Comparison of ENCODE assay signal across 12 cellular contexts in genomic region chr2:57796527-57796926, GRCh38.
"Had no signal": no experiment of that assay in that cellular context is flagged by ENCODE, and none has a peak within 500 bp of the region (broad histone marks: within the 10 kb centered on the region; RNA-seq: fewer than 3 reads in every experiment).

No MANE protein-coding gene starts in this region.

- H3K27ac ChIP-seq: parathyroid adenoma, testis, upper lobe of right lung had no signal

- H3K36me3 ChIP-seq: upper lobe of right lung had no signal

- H3K27me3 ChIP-seq: testis, upper lobe of right lung had no signal

- DNase-seq: activated CD4-positive, alpha-beta T cell treated with anti-CD3 and anti-CD28 coated beads, Interleukin-2, amount 50 U/mL, for 1 hour; activated naive CD4-positive, alpha-beta T cell treated with anti-CD3 and anti-CD28 coated beads, Interleukin-2, amount 50 U/mL, for 16 hours; activated T-cell treated with anti-CD3 and anti-CD28 coated beads for 4 hours; amygdala; cortex of kidney; effector memory CD4-positive, alpha-beta T cell; hypothalamus; stimulated activated CD4-positive, alpha-beta T cell treated with anti-CD3 and anti-CD28 coated beads, Interleukin-4, amount 100 ng/mL, for 4 hours; stimulated activated naive CD8-positive, alpha-beta T cell treated with anti-CD3 and anti-CD28 coated beads, Interleukin-15, amount 100 ng/mL, for 72 hours; testis; upper lobe of right lung had no signal

- H3K4me1 ChIP-seq: parathyroid adenoma, testis, upper lobe of right lung had no signal

- H3K9me3 ChIP-seq: testis, upper lobe of right lung had no signal

- H3K9ac ChIP-seq: parathyroid adenoma had no signal

- H3K4me3 ChIP-seq: testis, upper lobe of right lung had no signal
